1 cellular context compared by ENCODE assay signal in the genomic region with DNA sequence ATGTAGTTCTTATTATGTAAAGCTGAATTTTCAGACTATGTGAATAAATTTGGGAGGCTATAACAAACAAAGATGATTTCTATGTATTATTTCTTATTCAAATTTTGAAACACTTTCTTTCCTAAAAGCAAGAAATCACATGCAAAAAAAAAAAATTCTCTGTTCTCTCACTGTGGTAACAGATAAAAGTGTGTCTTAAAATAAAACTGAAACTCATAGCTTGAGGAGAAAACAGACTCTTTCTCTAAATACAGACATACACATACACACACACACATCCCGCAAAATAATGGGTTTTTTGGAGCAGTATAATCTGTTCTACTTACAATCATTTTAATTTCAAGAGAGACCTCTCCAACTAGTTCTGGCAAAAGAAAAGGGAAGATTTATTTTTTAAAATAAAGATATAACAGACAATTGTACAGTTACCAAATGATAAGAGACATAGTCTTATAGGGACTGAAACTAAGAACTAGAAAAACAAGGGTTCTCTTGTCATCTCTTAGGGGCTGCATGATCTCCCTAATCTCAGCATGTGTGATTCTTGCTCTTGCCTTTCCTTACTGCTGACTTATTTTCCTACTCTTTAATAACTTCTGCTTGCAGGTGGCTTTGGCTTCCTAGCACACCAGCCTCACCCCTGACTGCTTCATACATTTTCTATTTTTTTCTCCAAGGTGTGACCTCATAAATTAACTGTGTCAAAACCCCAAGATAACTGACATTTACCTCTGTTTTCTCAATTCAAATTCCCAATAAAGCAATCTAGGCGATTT.
TF ChIP-seq lines count a peak whose summit lies in the region.

No MANE protein-coding gene starts in this region.

TF ChIP-seq in GM23338, 12 proteins besides CTCF, POLR2A, EP300 and RAD21 (continued from another document):
- TF ChIP-seq, protein P1, sequence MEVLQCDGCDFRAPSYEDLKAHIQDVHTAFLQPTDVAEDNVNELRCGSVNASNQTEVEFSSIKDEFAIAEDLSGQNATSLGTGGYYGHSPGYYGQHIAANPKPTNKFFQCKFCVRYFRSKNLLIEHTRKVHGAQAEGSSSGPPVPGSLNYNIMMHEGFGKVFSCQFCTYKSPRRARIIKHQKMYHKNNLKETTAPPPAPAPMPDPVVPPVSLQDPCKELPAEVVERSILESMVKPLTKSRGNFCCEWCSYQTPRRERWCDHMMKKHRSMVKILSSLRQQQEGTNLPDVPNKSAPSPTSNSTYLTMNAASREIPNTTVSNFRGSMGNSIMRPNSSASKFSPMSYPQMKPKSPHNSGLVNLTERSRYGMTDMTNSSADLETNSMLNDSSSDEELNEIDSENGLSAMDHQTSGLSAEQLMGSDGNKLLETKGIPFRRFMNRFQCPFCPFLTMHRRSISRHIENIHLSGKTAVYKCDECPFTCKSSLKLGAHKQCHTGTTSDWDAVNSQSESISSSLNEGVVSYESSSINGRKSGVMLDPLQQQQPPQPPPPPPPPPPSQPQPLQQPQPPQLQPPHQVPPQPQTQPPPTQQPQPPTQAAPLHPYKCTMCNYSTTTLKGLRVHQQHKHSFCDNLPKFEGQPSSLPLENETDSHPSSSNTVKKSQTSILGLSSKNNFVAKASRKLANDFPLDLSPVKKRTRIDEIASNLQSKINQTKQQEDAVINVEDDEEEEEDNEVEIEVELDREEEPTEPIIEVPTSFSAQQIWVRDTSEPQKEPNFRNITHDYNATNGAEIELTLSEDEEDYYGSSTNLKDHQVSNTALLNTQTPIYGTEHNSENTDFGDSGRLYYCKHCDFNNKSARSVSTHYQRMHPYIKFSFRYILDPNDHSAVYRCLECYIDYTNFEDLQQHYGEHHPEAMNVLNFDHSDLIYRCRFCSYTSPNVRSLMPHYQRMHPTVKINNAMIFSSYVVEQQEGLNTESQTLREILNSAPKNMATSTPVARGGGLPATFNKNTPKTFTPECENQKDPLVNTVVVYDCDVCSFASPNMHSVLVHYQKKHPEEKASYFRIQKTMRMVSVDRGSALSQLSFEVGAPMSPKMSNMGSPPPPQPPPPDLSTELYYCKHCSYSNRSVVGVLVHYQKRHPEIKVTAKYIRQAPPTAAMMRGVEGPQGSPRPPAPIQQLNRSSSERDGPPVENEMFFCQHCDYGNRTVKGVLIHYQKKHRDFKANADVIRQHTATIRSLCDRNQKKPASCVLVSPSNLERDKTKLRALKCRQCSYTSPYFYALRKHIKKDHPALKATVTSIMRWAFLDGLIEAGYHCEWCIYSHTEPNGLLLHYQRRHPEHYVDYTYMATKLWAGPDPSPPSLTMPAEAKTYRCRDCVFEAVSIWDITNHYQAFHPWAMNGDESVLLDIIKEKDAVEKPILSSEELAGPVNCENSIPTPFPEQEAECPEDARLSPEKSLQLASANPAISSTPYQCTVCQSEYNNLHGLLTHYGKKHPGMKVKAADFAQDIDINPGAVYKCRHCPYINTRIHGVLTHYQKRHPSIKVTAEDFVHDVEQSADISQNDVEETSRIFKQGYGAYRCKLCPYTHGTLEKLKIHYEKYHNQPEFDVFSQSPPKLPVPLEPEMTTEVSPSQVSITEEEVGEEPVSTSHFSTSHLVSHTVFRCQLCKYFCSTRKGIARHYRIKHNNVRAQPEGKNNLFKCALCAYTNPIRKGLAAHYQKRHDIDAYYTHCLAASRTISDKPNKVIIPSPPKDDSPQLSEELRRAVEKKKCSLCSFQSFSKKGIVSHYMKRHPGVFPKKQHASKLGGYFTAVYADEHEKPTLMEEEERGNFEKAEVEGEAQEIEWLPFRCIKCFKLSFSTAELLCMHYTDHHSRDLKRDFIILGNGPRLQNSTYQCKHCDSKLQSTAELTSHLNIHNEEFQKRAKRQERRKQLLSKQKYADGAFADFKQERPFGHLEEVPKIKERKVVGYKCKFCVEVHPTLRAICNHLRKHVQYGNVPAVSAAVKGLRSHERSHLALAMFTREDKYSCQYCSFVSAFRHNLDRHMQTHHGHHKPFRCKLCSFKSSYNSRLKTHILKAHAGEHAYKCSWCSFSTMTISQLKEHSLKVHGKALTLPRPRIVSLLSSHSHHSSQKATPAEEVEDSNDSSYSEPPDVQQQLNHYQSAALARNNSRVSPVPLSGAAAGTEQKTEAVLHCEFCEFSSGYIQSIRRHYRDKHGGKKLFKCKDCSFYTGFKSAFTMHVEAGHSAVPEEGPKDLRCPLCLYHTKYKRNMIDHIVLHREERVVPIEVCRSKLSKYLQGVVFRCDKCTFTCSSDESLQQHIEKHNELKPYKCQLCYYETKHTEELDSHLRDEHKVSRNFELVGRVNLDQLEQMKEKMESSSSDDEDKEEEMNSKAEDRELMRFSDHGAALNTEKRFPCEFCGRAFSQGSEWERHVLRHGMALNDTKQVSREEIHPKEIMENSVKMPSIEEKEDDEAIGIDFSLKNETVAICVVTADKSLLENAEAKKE (CRISPR knock-in tag; IDR thresholded peaks at IDR 0.05) = no peak
- TF ChIP-seq NANOG (IDR thresholded peaks at IDR 0.05; ENCODE audit: borderline replicate concordance) = no peak
- no peak for TF ChIP-seq CREB1 (CRISPR knock-in tag; IDR thresholded peaks at IDR 0.05; ENCODE audit: low read depth)
- no peak for TF ChIP-seq POLR2AphosphoS5 (IDR thresholded peaks at IDR 0.05; ENCODE audit: low read depth)
- no peak for TF ChIP-seq JUNB (IDR thresholded peaks at IDR 0.05; ENCODE audit: unreplicated experiment)
- no peak for TF ChIP-seq EZH2 (IDR thresholded peaks at IDR 0.05; ENCODE audit: low read depth, unreplicated experiment)
- no peak for TF ChIP-seq ZNF331 (CRISPR knock-in tag; IDR thresholded peaks at IDR 0.05; ENCODE audit: low read depth)
- TF ChIP-seq ETS1 (IDR thresholded peaks at IDR 0.05) = no peak
- TF ChIP-seq EZH2phosphoT487 (IDR thresholded peaks at IDR 0.05; ENCODE audit: unreplicated experiment) = no peak
